8 cellular contexts compared by ENCODE assay signal in genomic region chr10:3173173-3173878, GRCh38. TPM values are rescaled to one million over a fixed set of nuclear protein-coding genes. Genes with fewer than 3 reads are reported as not detected.
DNase-seq lines count a peak whose midpoint lies in the region; ATAC-seq and TF ChIP-seq lines count a peak whose summit lies in the region.

No MANE protein-coding gene starts in this region.

- peak; percentile 33 for DNase-seq in NCI-H1694 treated with DMSO at 0.1 percent for 48 hours (lab: John Stamatoyannopoulos, UW)
- DNase-seq in NCI-H1694 (lab: John Stamatoyannopoulos, UW) = no peak
- DNase-seq in HuH-7.5 (ENCODE audit: low spot score) = peak; percentile 67
- DNase-seq in activated T-helper 2 cell treated with anti-CD3 and anti-CD28 coated beads, Interferon-gamma antibody, Interleukin-2, Interleukin-4, amounts not matched to agents 10 μg/mL and 5 μg/mL and 100 μg/mL, durations not matched to agents 14 hours and 24 hours and 36 hours (ENCODE audit: low spot score) = no peak
- peak; percentile 81 for DNase-seq in iPS DF 19.7 (ENCODE audit: low read depth, low spot score)
- peak; percentile 92 for DNase-seq in spleen
- DNase-seq in D341Med (ENCODE audit: low spot score) = no peak

- peak; percentile 29 for ATAC-seq in GM21576 (IDR thresholded peaks at IDR 0.05; ENCODE audit: unreplicated experiment)

- WGBS in spleen, 5 donors = 40 to 51% (median 49%) methylated on average over 23 to 26 of the region's 26 CpGs

- no peaks in the 10 kb centered on the region for H3K27me3 ChIP-seq in spleen (replicated peaks in 1 of 7)

- peaks cover 7% of the 10 kb centered on the region for H3K4me1 Mint-ChIP-seq in activated T-helper 2 cell treated with anti-CD3 and anti-CD28 coated beads, Interferon-gamma antibody, Interleukin-2, Interleukin-4, amounts not matched to agents 10 μg/mL and 5 μg/mL and 100 μg/mL, durations not matched to agents 14 hours and 24 hours and 36 hours (ENCODE audit: low read depth)

- peak overlapping the region in 7 of 8 donors; percentile 22 to 88 (median 76) for H3K4me3 ChIP-seq in spleen

- TF ChIP-seq POLR2A in spleen (IDR thresholded peaks at IDR 0.05) = no peak

- H3K4me1 ChIP-seq in spleen = peaks cover 5 to 33% (median 21%) of the 10 kb centered on the region in 6 donors

- H3K27ac Mint-ChIP-seq in activated T-helper 2 cell treated with anti-CD3 and anti-CD28 coated beads, Interferon-gamma antibody, Interleukin-2, Interleukin-4, amounts not matched to agents 10 μg/mL and 5 μg/mL and 100 μg/mL, durations not matched to agents 14 hours and 24 hours and 36 hours = peak overlapping the region; percentile 58

- peaks cover 0 to 22% (median 15%) of the 10 kb centered on the region in 6 donors for H3K36me3 ChIP-seq in spleen

- peaks cover 24% of the 10 kb centered on the region for H3K36me3 Mint-ChIP-seq in activated T-helper 2 cell treated with anti-CD3 and anti-CD28 coated beads, Interferon-gamma antibody, Interleukin-2, Interleukin-4, amounts not matched to agents 10 μg/mL and 5 μg/mL and 100 μg/mL, durations not matched to agents 14 hours and 24 hours and 36 hours (ENCODE audit: low read depth)

- peak overlapping the region; percentile 75 for H3K4me3 Mint-ChIP-seq in activated T-helper 2 cell treated with anti-CD3 and anti-CD28 coated beads, Interferon-gamma antibody, Interleukin-2, Interleukin-4, amounts not matched to agents 10 μg/mL and 5 μg/mL and 100 μg/mL, durations not matched to agents 14 hours and 24 hours and 36 hours (ENCODE audit: low read depth)

- no peaks in the 10 kb centered on the region for H3K9me3 ChIP-seq in spleen

- no peaks in the 10 kb centered on the region for H3K9me3 Mint-ChIP-seq in activated T-helper 2 cell treated with anti-CD3 and anti-CD28 coated beads, Interferon-gamma antibody, Interleukin-2, Interleukin-4, amounts not matched to agents 10 μg/mL and 5 μg/mL and 100 μg/mL, durations not matched to agents 14 hours and 24 hours and 36 hours

- peaks cover 35% of the 10 kb centered on the region for H3K27me3 Mint-ChIP-seq in activated T-helper 2 cell treated with anti-CD3 and anti-CD28 coated beads, Interferon-gamma antibody, Interleukin-2, Interleukin-4, amounts not matched to agents 10 μg/mL and 5 μg/mL and 100 μg/mL, durations not matched to agents 14 hours and 24 hours and 36 hours (ENCODE audit: low read depth)

- intact Hi-C loops in activated T-helper 2 cell treated with anti-CD3 and anti-CD28 coated beads, Interferon-gamma antibody, Interleukin-2, Interleukin-4, amounts not matched to agents 10 μg/mL and 5 μg/mL and 100 μg/mL, durations not matched to agents 14 hours and 24 hours and 36 hours (cut with micrococcal nuclease) = loop anchor here (2.0 kb wide), 1 partner anchor 107 kb away; the partner anchor contains the start of gene PFKP
- intact Hi-C loops in spleen (cut with DNase I; ENCODE audit: low total_unique reads) = no loop called here

- TF ChIP-seq CTCF in spleen (IDR thresholded peaks at IDR 0.05 in 8 of 11, conservative IDR thresholded peaks at IDR 0.05 in 3 of 11) = peak in 1 of 11 experiments; percentile 9

- H3K27ac ChIP-seq in spleen = peak overlapping the region in 6 of 8 donors; percentile 51 to 94 (median 90)

RNA-seq across cellular contexts. Expression of gene PITRM1, which starts 0.7 kb away (rescaled TPM):
- total RNA-seq in activated T-helper 2 cell treated with anti-CD3 and anti-CD28 coated beads, Interferon-gamma antibody, Interleukin-2, Interleukin-4, amounts not matched to agents 10 μg/mL and 5 μg/mL and 100 μg/mL, durations not matched to agents 14 hours and 24 hours and 36 hours = 76.4 and 84.5 TPM in 2 replicates
- total RNA-seq in spleen = 10 to 100 TPM; 51.5 to 63.2 (median 56.8) TPM
- 10 to 100 TPM; 38.5 to 50.9 (median 46.6) TPM for polyA plus RNA-seq in spleen

Comparison
In these comparisons a context has a peak if more than half of its experiments do, and no peak if none do; other contexts are left out.
1. DNase-seq: peak in NCI-H1694 treated with DMSO at 0.1 percent for 48 hours (single experiment), HuH-7.5 (single experiment), iPS DF 19.7 (single experiment) and spleen (single experiment); none in NCI-H1694 (single experiment), activated T-helper 2 cell treated with anti-CD3 and anti-CD28 coated beads, Interferon-gamma antibody, Interleukin-2, Interleukin-4, amounts not matched to agents 10 μg/mL and 5 μg/mL and 100 μg/mL, durations not matched to agents 14 hours and 24 hours and 36 hours (single experiment) and D341Med (single experiment).